9 cellular contexts compared by ENCODE assay signal in the genomic region with DNA sequence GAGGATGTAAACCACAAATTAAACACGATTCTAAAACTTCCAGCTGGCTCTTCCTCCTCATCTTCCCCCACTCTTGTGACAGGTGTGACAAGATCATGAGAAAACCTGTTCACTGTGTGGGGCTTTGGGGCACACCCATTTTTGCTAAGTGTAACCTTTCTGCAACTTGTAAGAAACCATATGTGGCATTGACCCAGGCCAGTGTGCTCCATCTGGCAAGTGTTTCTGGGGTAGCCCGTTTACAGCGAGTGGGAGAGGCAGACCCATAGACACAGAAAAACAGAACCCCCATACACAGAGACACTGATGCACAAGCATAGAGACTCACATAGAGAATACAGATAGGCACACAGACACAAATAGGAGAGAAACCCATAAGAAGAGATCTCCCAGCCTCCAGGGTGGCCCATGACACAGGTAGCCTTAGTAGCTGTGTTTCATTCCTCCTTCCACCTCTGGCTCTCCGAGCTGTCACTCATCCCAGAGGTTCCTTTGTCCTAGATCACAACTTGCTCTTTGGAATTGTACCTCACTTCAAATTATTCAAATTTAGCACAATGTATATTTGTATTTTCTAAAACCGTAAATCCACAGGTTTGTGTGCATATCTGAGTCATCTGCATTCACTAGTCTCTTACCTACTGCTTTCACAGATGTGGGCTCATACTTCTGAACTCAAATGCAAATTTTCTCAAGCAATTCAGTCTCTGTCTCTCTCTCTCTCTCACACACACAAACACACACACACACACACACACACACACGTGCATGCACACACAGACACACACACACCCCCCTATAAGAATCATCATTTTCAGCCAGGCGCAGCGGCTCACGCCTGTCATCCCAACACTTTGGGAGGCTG.
DNase-seq lines count a peak whose midpoint lies in the region; ATAC-seq and TF ChIP-seq lines count a peak whose summit lies in the region.
"Had no signal": no experiment of that assay in that cellular context is flagged by ENCODE, and none has a peak within 500 bp of the region (broad histone marks: within the 10 kb centered on the region; RNA-seq: fewer than 3 reads in every experiment).

No MANE protein-coding gene starts in this region.

- H3F3A ChIP-seq in smooth muscle cell (ENCODE audit: low read depth): no peaks in the 10 kb centered on the region

- H3K4me1 ChIP-seq in smooth muscle cell (ENCODE audit: low read depth): peaks cover 7% of the 10 kb centered on the region

- no peaks in the 10 kb centered on the region for H3K27me3 ChIP-seq in smooth muscle cell (ENCODE audit: low read depth)

- H3K79me2 ChIP-seq in smooth muscle cell (ENCODE audit: low read depth): no peaks in the 10 kb centered on the region

- no peaks in the 10 kb centered on the region for H3K36me3 ChIP-seq in smooth muscle cell (ENCODE audit: low read depth)

- peaks cover 46% of the 10 kb centered on the region for H3K4me1 Mint-ChIP-seq in activated T-helper 17 cell treated with anti-CD3 and anti-CD28 coated beads, Interleukin-2, amount 50 U/mL, for 72 hours

- no peaks in the 10 kb centered on the region for H4K20me1 ChIP-seq in smooth muscle cell (ENCODE audit: low read depth)

- peak overlapping the region; percentile 78 for H3K27ac ChIP-seq in smooth muscle cell (ENCODE audit: low read depth)
- H3K27ac ChIP-seq: 22Rv1 had no signal

- H3K4me2 ChIP-seq in smooth muscle cell: peak overlapping the region; percentile 46

- peak overlapping the region; percentile 83 for H3K4me3 Mint-ChIP-seq in activated T-helper 17 cell treated with anti-CD3 and anti-CD28 coated beads, Interleukin-2, amount 50 U/mL, for 72 hours

- H3K9me3 Mint-ChIP-seq in activated T-helper 17 cell treated with anti-CD3 and anti-CD28 coated beads, Interleukin-2, amount 50 U/mL, for 72 hours: no peaks in the 10 kb centered on the region

- no peak overlapping the region for H3K9ac ChIP-seq in smooth muscle cell (ENCODE audit: low read depth)

- H3K27ac Mint-ChIP-seq in activated T-helper 17 cell treated with anti-CD3 and anti-CD28 coated beads, Interleukin-2, amount 50 U/mL, for 72 hours: peak overlapping the region; percentile 91

- peaks cover 11% of the 10 kb centered on the region for H3K36me3 Mint-ChIP-seq in activated T-helper 17 cell treated with anti-CD3 and anti-CD28 coated beads, Interleukin-2, amount 50 U/mL, for 72 hours (ENCODE audit: low read depth)

- 71% methylated on average over 9 of the region's 9 CpGs for WGBS in smooth muscle cell (ENCODE audit: low lambda C conversion rate)

- peak; percentile 60 for ATAC-seq in HG03280 (IDR thresholded peaks at IDR 0.05; ENCODE audit: unreplicated experiment)
- peak; percentile 62 for ATAC-seq in activated T-helper 17 cell treated with anti-CD3 and anti-CD28 coated beads, Interleukin-2, amount 50 U/mL, for 72 hours (replicated peaks)
- no peak for ATAC-seq in GM21825 (IDR thresholded peaks at IDR 0.05; ENCODE audit: unreplicated experiment)

- TF ChIP-seq CTCF in smooth muscle cell (IDR thresholded peaks at IDR 0.05; ENCODE audit: borderline replicate concordance, insufficient read depth, poor library complexity, severe bottlenecking): no peak

- no peaks in the 10 kb centered on the region for H3K27me3 Mint-ChIP-seq in activated T-helper 17 cell treated with anti-CD3 and anti-CD28 coated beads, Interleukin-2, amount 50 U/mL, for 72 hours

- H3K9me3 ChIP-seq in smooth muscle cell (replicated peaks; ENCODE audit: low read depth): no peaks in the 10 kb centered on the region

- H3K4me3 ChIP-seq in smooth muscle cell: no peak overlapping the region

- DNase-seq in DMS 273 (lab: John Stamatoyannopoulos, UW; ENCODE audit: unreplicated experiment) (peak; percentile 48), DMS 273 treated with DMSO at 0.1 percent for 48 hours (lab: John Stamatoyannopoulos, UW) (no peak), smooth muscle cell (lab: John Stamatoyannopoulos, UW; ENCODE audit: unreplicated experiment) (no peak), NOMO-1 treated with dmso at 0.1 percent for 144 hours (lab: John Stamatoyannopoulos, UW; ENCODE audit: unreplicated experiment) (no peak)
- no peak for DNase-seq in activated CD8-positive, alpha-beta memory T cell treated with anti-CD3 and anti-CD28 coated beads for 24 hours

- no peak overlapping the region for H2AFZ ChIP-seq in smooth muscle cell (ENCODE audit: low read depth)
